In genomic region chr16:4601317-4602186, GRCh38 we compare ENCODE assay signal across 14 cellular contexts. TPM values are rescaled to one million over a fixed set of nuclear protein-coding genes. Genes with fewer than 3 reads are reported as not detected.
DNase-seq lines count a peak whose midpoint lies in the region; ATAC-seq and TF ChIP-seq lines count a peak whose summit lies in the region.
"Had no signal": no experiment of that assay in that cellular context is flagged by ENCODE, and none has a peak within 500 bp of the region (broad histone marks: within the 10 kb centered on the region; RNA-seq: fewer than 3 reads in every experiment).

No MANE protein-coding gene starts in this region.

- H3K14ac ChIP-seq in IMR-90 (replicated peaks; ENCODE audit: low read depth, low read length) = no peak overlapping the region

- H3K36me3 Mint-ChIP-seq in brain (no peaks in the 10 kb centered on the region), immature natural killer cell (no peaks in the 10 kb centered on the region)

- H3K18ac ChIP-seq in IMR-90 (ENCODE audit: low read depth, low read length) = no peak overlapping the region

- no peaks in the 10 kb centered on the region for H3K9me3 ChIP-seq in IMR-90 (ENCODE audit: control insufficient read depth, insufficient read depth, low read length)

- H3K79me1 ChIP-seq in IMR-90 (ENCODE audit: low read depth in 1 of 2, low read length in 2 of 2) = no peaks in the 10 kb centered on the region

- H2BK20ac ChIP-seq in IMR-90 (ENCODE audit: low read depth, low read length) = no peak overlapping the region

- H2AK9ac ChIP-seq in IMR-90 (replicated peaks; ENCODE audit: low read depth, low read length, poor library complexity) = peak overlapping the region; percentile 6

- no peak overlapping the region for H3K23ac ChIP-seq in IMR-90 (ENCODE audit: low read depth, low read length)

- in situ Hi-C loops in IMR-90 (cut with MboI; ENCODE audit: low sequenced_read_pairs) = no loop called here

- TF ChIP-seq RAD21 in IMR-90 (IDR thresholded peaks at IDR 0.05; ENCODE audit: low read length) = no peak

- BruUV-seq in IMR-90 (replicated peaks; lab: Mats Ljungman, UMichigan) = no TSS peak

- H3K27me3 Mint-ChIP-seq in brain (peaks cover 3% of the 10 kb centered on the region), immature natural killer cell (ENCODE audit: low read depth in 3 of 3) (peaks cover 2 to 3% (median 2%) of the 10 kb centered on the region in 3 donors)
- H3K27me3 Mint-ChIP-seq: activated CD8-positive, alpha-beta T cell treated with anti-CD3 and anti-CD28 coated beads for 36 hours had no signal

- no peak overlapping the region for H3K4me3 ChIP-seq in IMR-90 (ENCODE audit: insufficient read depth, low read depth, low read length)

- peaks cover 3% of the 10 kb centered on the region for H4K20me1 ChIP-seq in IMR-90 (ENCODE audit: insufficient read depth, low read length)

- H4K91ac ChIP-seq in IMR-90 (ENCODE audit: insufficient read depth, low read depth, low read length) = no peak overlapping the region

- no peak for TF ChIP-seq POLR2A in IMR-90 (IDR thresholded peaks at IDR 0.05; ENCODE audit: low read depth, low read length)

- intact Hi-C loops in IMR-90 (cut with micrococcal nuclease) (no loop called here), left colon (cut with DNase I, micrococcal nuclease) (no loop called here)

- H3K4ac ChIP-seq in IMR-90 (ENCODE audit: low read depth, low read length) = no peak overlapping the region

- peak overlapping the region in 2 of 5 experiments; percentile 4 to 23 for H3K4me3 Mint-ChIP-seq in brain
- H3K4me3 Mint-ChIP-seq in immature natural killer cell = no peak overlapping the region
- H3K4me3 Mint-ChIP-seq: activated CD8-positive, alpha-beta T cell treated with anti-CD3 and anti-CD28 coated beads for 36 hours had no signal

- no peak overlapping the region for H4K5ac ChIP-seq in IMR-90 (ENCODE audit: low read depth, low read length)

- no peak overlapping the region for H2BK120ac ChIP-seq in IMR-90 (ENCODE audit: low read depth, low read length)

- H3K9me1 ChIP-seq in IMR-90 (ENCODE audit: insufficient read depth, low read length) = no peaks in the 10 kb centered on the region

- H3K9me3 Mint-ChIP-seq in brain (no peaks in the 10 kb centered on the region), immature natural killer cell (no peaks in the 10 kb centered on the region)
- H3K9me3 Mint-ChIP-seq: activated CD8-positive, alpha-beta T cell treated with anti-CD3 and anti-CD28 coated beads for 36 hours had no signal

- H3K27ac Mint-ChIP-seq in brain (peak overlapping the region in 4 of 5 experiments; percentile 56 to 94 (median 72)), immature natural killer cell (no peak overlapping the region)
- H3K27ac Mint-ChIP-seq: activated CD8-positive, alpha-beta T cell treated with anti-CD3 and anti-CD28 coated beads for 36 hours had no signal

- H2BK15ac ChIP-seq in IMR-90 (ENCODE audit: low read depth, low read length) = no peak overlapping the region

- H3K4me2 ChIP-seq in IMR-90 (ENCODE audit: low read depth, low read length) = no peak overlapping the region; the same call in 1 of the 2 replicates

- no peak overlapping the region for H3K9ac ChIP-seq in IMR-90 (ENCODE audit: low read depth, low read length)

- H3K56ac ChIP-seq in IMR-90 (ENCODE audit: extremely low read depth, insufficient read depth, low read length) = no peak overlapping the region

- dilution Hi-C loops in IMR-90 (cut with HindIII; ENCODE audit: low sequenced_read_pairs, unreplicated experiment) = no loop called here

- 80% methylated on average over 1 of the region's 21 CpGs; no CpG with 5 or more reads in 1 of the 2 experiments for WGBS in IMR-90 (ENCODE audit: extremely low coverage in 2 of 2, insufficient read length in 1 of 2), 2 experiments

- no peaks in the 10 kb centered on the region; the same call in 1 of the 2 replicates for H3K36me3 ChIP-seq in IMR-90 (ENCODE audit: control insufficient read depth, insufficient read depth, low read length)

- H2AFZ ChIP-seq in IMR-90 (replicated peaks; ENCODE audit: low read length, poor library complexity) = peak overlapping the region; percentile 39

- no peaks in the 10 kb centered on the region for H3K4me1 ChIP-seq in IMR-90 (ENCODE audit: control insufficient read depth, insufficient read depth, low read length)

- CTCF ChIA-PET in IMR-90 (lab: Yijun Ruan, JAX) = no interaction called here

- no peak overlapping the region for H2AK5ac ChIP-seq in IMR-90 (ENCODE audit: low read depth, low read length)

- peak; percentile 29 for DNase-seq in AG08395 (ENCODE audit: low spot score)
- peak; percentile 20 for DNase-seq in IMR-90
- DNase-seq in myocyte (ENCODE audit: low read depth) = peak; percentile 42
- no peak for DNase-seq in left colon
- no peak for DNase-seq in NCI-H1930 (lab: John Stamatoyannopoulos, UW)
- DNase-seq in immature natural killer cell = no peak
- DNase-seq: activated CD8-positive, alpha-beta T cell treated with anti-CD3 and anti-CD28 coated beads for 36 hours; activated naive CD4-positive, alpha-beta T cell; HCEC 1CT; left cardiac atrium; NCI-H187 treated with DMSO at 0.1 percent for 48 hours had no signal

- H2BK5ac ChIP-seq in IMR-90 (ENCODE audit: low read depth, low read length, poor library complexity, severe bottlenecking) = no peak overlapping the region

- POLR2A ChIA-PET in IMR-90 (lab: Charles Lee; ENCODE audit: unreplicated experiment) = no interaction called here

- H4K8ac ChIP-seq in IMR-90 (ENCODE audit: low read depth in 2 of 2, low read length in 2 of 2) = no peak overlapping the region

- peaks cover 26% of the 10 kb centered on the region for H3K27me3 ChIP-seq in IMR-90 (ENCODE audit: control insufficient read depth, insufficient read depth, low read length)

- peaks cover 17% of the 10 kb centered on the region for H3K4me1 Mint-ChIP-seq in brain
- H3K4me1 Mint-ChIP-seq in immature natural killer cell = no peaks in the 10 kb centered on the region

- peak; percentile 56 for ATAC-seq in IMR-90 (ENCODE audit: low read depth)
- no peak for ATAC-seq in GM18873 (IDR thresholded peaks at IDR 0.05; ENCODE audit: low FRiP score, unreplicated experiment)
- no peak for ATAC-seq in left colon
- ATAC-seq: activated CD8-positive, alpha-beta T cell treated with anti-CD3 and anti-CD28 coated beads for 36 hours had no signal

- no peak overlapping the region for H3K27ac ChIP-seq in IMR-90 (ENCODE audit: insufficient read depth, low read length)

- TF ChIP-seq CTCF in IMR-90 (conservative IDR thresholded peaks at IDR 0.05; ENCODE audit: low read depth, low read length) = no peak
- no peak for TF ChIP-seq CTCF in brain (conservative IDR thresholded peaks at IDR 0.05)

TF ChIP-seq in IMR-90, 13 proteins besides CTCF, POLR2A, EP300 and RAD21 (continues in another document):
- no peak for TF ChIP-seq ELK1 (IDR thresholded peaks at IDR 0.05; ENCODE audit: borderline replicate concordance, low read depth, low read length)
- TF ChIP-seq MAFK (IDR thresholded peaks at IDR 0.05; ENCODE audit: low read depth, low read length) = no peak
- TF ChIP-seq MXI1 (IDR thresholded peaks at IDR 0.05; ENCODE audit: borderline replicate concordance, low read depth, low read length) = no peak
- no peak for TF ChIP-seq NFE2L2 (IDR thresholded peaks at IDR 0.05; ENCODE audit: low read depth, low read length)
- no peak for TF ChIP-seq CHD1 (IDR thresholded peaks at IDR 0.05; ENCODE audit: low read depth, low read length)
- no peak for TF ChIP-seq FOS (IDR thresholded peaks at IDR 0.05; ENCODE audit: low read depth, low read length)
- no peak for TF ChIP-seq SMC3 (IDR thresholded peaks at IDR 0.05; ENCODE audit: low read depth, low read length)
- TF ChIP-seq RCOR1 (IDR thresholded peaks at IDR 0.05; ENCODE audit: insufficient replicate concordance, low read length) = no peak
- TF ChIP-seq CEBPB (IDR thresholded peaks at IDR 0.05; ENCODE audit: low read depth, low read length) = no peak
- TF ChIP-seq MAZ (IDR thresholded peaks at IDR 0.05; ENCODE audit: borderline replicate concordance, low read depth, low read length) = no peak
- no peak for TF ChIP-seq BHLHE40 (IDR thresholded peaks at IDR 0.05; ENCODE audit: low read depth, low read length)
- TF ChIP-seq RFX5 (IDR thresholded peaks at IDR 0.05; ENCODE audit: low read depth, low read length) = no peak

RNA-seq across cellular contexts. Expression of gene UBALD1, which starts 13.1 kb away (rescaled TPM):
- 1.3 and 1.9 TPM in 2 replicates for total RNA-seq in IMR-90 (2012; rRNA removed)
- 14.5 and 20.5 TPM in 2 replicates for polyA plus RNA-seq in IMR-90 (2012; rRNA removed)
- polyA plus RNA-seq in IMR-90 (2012; cell fraction: cytosol; rRNA removed) = 12.3 and 29.5 TPM in 2 replicates
- polyA plus RNA-seq in IMR-90 (2012; cell fraction: nucleus; rRNA removed; ENCODE audit: low replicate concordance) = 53.3 and 131 TPM in 2 replicates
- polyA plus RNA-seq in brain (ENCODE audit: insufficient read depth, low read depth, low replicate concordance) = 50.5 TPM
- 10.0 and 12.8 TPM in 2 replicates for total RNA-seq in myocyte
- 27.2 TPM for polyA plus RNA-seq in myocyte (2012)
- 10 to 100 TPM; 17.1 to 19.6 TPM for total RNA-seq in left colon
- 10 to 100 TPM in 1 of 3 donors, 1 to 10 TPM in 2; 2.3 to 11.8 (median 6.5) TPM for polyA plus RNA-seq in immature natural killer cell

RNA-seq across cellular contexts. Expression of gene MGRN1, which starts 23.1 kb away (rescaled TPM):
- total RNA-seq in IMR-90 (2012; rRNA removed) = 11.7 and 13.9 TPM in 2 replicates
- polyA plus RNA-seq in IMR-90 (2012; rRNA removed) = 26.7 and 32.7 TPM in 2 replicates
- 29.0 and 31.5 TPM in 2 replicates for polyA plus RNA-seq in IMR-90 (2012; cell fraction: cytosol; rRNA removed)
- polyA plus RNA-seq in IMR-90 (2012; cell fraction: nucleus; rRNA removed; ENCODE audit: low replicate concordance) = 31.0 and 54.6 TPM in 2 replicates
- 63.1 TPM for polyA plus RNA-seq in brain (ENCODE audit: insufficient read depth, low read depth, low replicate concordance)
- total RNA-seq in myocyte = 31.9 and 33.6 TPM in 2 replicates
- polyA plus RNA-seq in myocyte (2012) = 40.3 TPM
- 10 to 100 TPM; 71.9 to 84.6 TPM for total RNA-seq in left colon
- polyA plus RNA-seq in immature natural killer cell = 10 to 100 TPM in 1 of 3 donors, 1 to 10 TPM in 2; 2.3 to 13.2 (median 3.5) TPM

RNA-seq across cellular contexts. Expression of gene C16orf96, which starts 45.4 kb away (rescaled TPM):
- total RNA-seq in IMR-90 (2012; rRNA removed) (not detected in 2 replicates), myocyte (0.11 and 0.16 TPM in 2 replicates), left colon (under 1 TPM in 1 of 2 donors, not detected in 1; 0.11 TPM)
- polyA plus RNA-seq in IMR-90 (2012; rRNA removed) (not detected in 2 replicates), brain (ENCODE audit: insufficient read depth, low read depth, low replicate concordance) (0.90 TPM), immature natural killer cell (not detected)
- not detected in 2 replicates for polyA plus RNA-seq in IMR-90 (2012; cell fraction: cytosol; rRNA removed)
- polyA plus RNA-seq in IMR-90 (2012; cell fraction: nucleus; rRNA removed; ENCODE audit: low replicate concordance) = 0.01 TPM in 1 of 2 replicates, not detected in the other
- 0.04 TPM for polyA plus RNA-seq in myocyte (2012)
- polyA plus RNA-seq: BJ had no signal

Comparison
In these comparisons a context has a peak if more than half of its experiments do, and no peak if none do; other contexts are left out.
1. DNase-seq: peak in AG08395 (single experiment), IMR-90 (single experiment) and myocyte (single experiment); none in left colon (0 of 2), NCI-H1930 (0 of 2) and immature natural killer cell (0 of 3).
2. H3K27ac Mint-ChIP-seq: peak in brain (4 of 5); none in immature natural killer cell (0 of 6).